In genomic region chr11:995752-996420, GRCh38 we compare ENCODE assay signal across 9 cellular contexts. TPM values are rescaled to one million over a fixed set of nuclear protein-coding genes. Genes with fewer than 3 reads are reported as not detected.
DNase-seq lines count a peak whose midpoint lies in the region; ATAC-seq and TF ChIP-seq lines count a peak whose summit lies in the region.
"Had no signal": no experiment of that assay in that cellular context is flagged by ENCODE, and none has a peak within 500 bp of the region (broad histone marks: within the 10 kb centered on the region; RNA-seq: fewer than 3 reads in every experiment).

No MANE protein-coding gene starts in this region.

- H3K9me3 Mint-ChIP-seq in activated T-cell treated with anti-CD3 and anti-CD28 coated beads, Interleukin-2, amount 50 U/mL, for 72 hours: no peaks in the 10 kb centered on the region
- H3K9me3 Mint-ChIP-seq in central memory CD8-positive, alpha-beta T cell: no peaks in the 10 kb centered on the region

- no peak for TF ChIP-seq CTCF in testis (IDR thresholded peaks at IDR 0.05)

- H3K4me1 Mint-ChIP-seq in activated T-cell treated with anti-CD3 and anti-CD28 coated beads, Interleukin-2, amount 50 U/mL, for 72 hours (ENCODE audit: low read depth): peaks cover 21% of the 10 kb centered on the region
- H3K4me1 Mint-ChIP-seq in central memory CD8-positive, alpha-beta T cell: peaks cover 22% of the 10 kb centered on the region

- no peak for ATAC-seq in activated T-cell treated with anti-CD3 and anti-CD28 coated beads, Interleukin-2, amount 50 U/mL, for 72 hours (replicated peaks in 1 of 2)
- ATAC-seq in HG03432 (IDR thresholded peaks at IDR 0.05; ENCODE audit: unreplicated experiment) (peak; percentile 71), GM19035 (IDR thresholded peaks at IDR 0.05; ENCODE audit: unreplicated experiment) (no peak), GM19455 (IDR thresholded peaks at IDR 0.05; ENCODE audit: unreplicated experiment) (no peak)
- ATAC-seq in central memory CD8-positive, alpha-beta T cell (replicated peaks; ENCODE audit: extremely low read depth, poor library complexity, severe bottlenecking): no peak

- no peaks in the 10 kb centered on the region for H3K27me3 Mint-ChIP-seq in activated T-cell treated with anti-CD3 and anti-CD28 coated beads, Interleukin-2, amount 50 U/mL, for 72 hours (ENCODE audit: low read depth)
- no peaks in the 10 kb centered on the region for H3K27me3 Mint-ChIP-seq in central memory CD8-positive, alpha-beta T cell

- peak overlapping the region in 1 of 2 donors; percentile 31 for H3K27ac ChIP-seq in testis
- H3K27ac ChIP-seq: heart left ventricle had no signal

- 71 to 80% methylated on average over 14 to 22 of the region's 22 CpGs for WGBS in testis, 2 donors

- H3K4me3 ChIP-seq in testis: no peak overlapping the region
- H3K4me3 ChIP-seq: heart left ventricle had no signal

- peaks cover 4 to 11% of the 10 kb centered on the region in 2 donors for H3K36me3 Mint-ChIP-seq in activated T-cell treated with anti-CD3 and anti-CD28 coated beads, Interleukin-2, amount 50 U/mL, for 72 hours (ENCODE audit: insufficient read depth in 2 of 2)
- H3K36me3 Mint-ChIP-seq in central memory CD8-positive, alpha-beta T cell (ENCODE audit: insufficient read depth): peaks cover 19% of the 10 kb centered on the region

- intact Hi-C loops in testis (cut with DNase I; ENCODE audit: low total_unique reads): no loop called here

- no peaks in the 10 kb centered on the region for H3K27me3 ChIP-seq in testis
- H3K27me3 ChIP-seq: heart left ventricle had no signal

- peak overlapping the region; percentile 34 for H3K27ac Mint-ChIP-seq in activated T-cell treated with anti-CD3 and anti-CD28 coated beads, Interleukin-2, amount 50 U/mL, for 72 hours
- H3K27ac Mint-ChIP-seq in central memory CD8-positive, alpha-beta T cell (ENCODE audit: low read depth): peak overlapping the region; percentile 81

- H3K9me3 ChIP-seq in testis: no peaks in the 10 kb centered on the region
- H3K9me3 ChIP-seq: heart left ventricle had no signal

- H3K4me1 ChIP-seq in testis: peaks cover 6% of the 10 kb centered on the region

- no peak for DNase-seq in activated T-cell treated with anti-CD3 and anti-CD28 coated beads, Interleukin-2, amount 50 U/mL, for 72 hours
- no peak for DNase-seq in activated T-cell treated with anti-CD3 and anti-CD28 coated beads for 4 hours
- DNase-seq in central memory CD8-positive, alpha-beta T cell (ENCODE audit: low spot score in 2 of 2): no peak
- DNase-seq in testis: peak; percentile 72
- DNase-seq in pons (ENCODE audit: low spot score): no peak
- DNase-seq: heart left ventricle had no signal

- H3K4me3 Mint-ChIP-seq in activated T-cell treated with anti-CD3 and anti-CD28 coated beads, Interleukin-2, amount 50 U/mL, for 72 hours: no peak overlapping the region
- H3K4me3 Mint-ChIP-seq in central memory CD8-positive, alpha-beta T cell: no peak overlapping the region

- no peaks in the 10 kb centered on the region for H3K36me3 ChIP-seq in testis (ENCODE audit: low read depth, missing control alignments)

- no peak for TF ChIP-seq POLR2A in testis (IDR thresholded peaks at IDR 0.05)

RNA-seq across cellular contexts. Expression of gene MUC6, which starts 40.6 kb away (rescaled TPM):
- not detected for total RNA-seq in activated T-cell treated with anti-CD3 and anti-CD28 coated beads, Interleukin-2, amount 50 U/mL, for 72 hours
- total RNA-seq in testis: under 1 TPM; 0.16 to 0.19 TPM
- polyA plus RNA-seq in testis (ENCODE audit: insufficient read depth, low read depth, low replicate concordance): 1.5 TPM
- total RNA-seq: heart left ventricle had no signal
